ENCODE assay signal across 1 cellular context in genomic region chr15:67914537-67915373, GRCh38.
TF ChIP-seq lines count a peak whose summit lies in the region.

No MANE protein-coding gene starts in this region.

TF ChIP-seq in K562, 482 proteins besides CTCF, POLR2A, EP300 and RAD21 (continued from another document):
- no peak for TF ChIP-seq PBX2 (CRISPR knock-in tag; IDR thresholded peaks at IDR 0.05; ENCODE audit: low read depth)
- TF ChIP-seq PBX2 (tag; conservative IDR thresholded peaks at IDR 0.05; ENCODE audit: low read depth) = peak; percentile 90
- peak; percentile 90 for TF ChIP-seq MEIS2 (IDR thresholded peaks at IDR 0.05; ENCODE audit: partially characterized antibody)
- TF ChIP-seq BMI1 (IDR thresholded peaks at IDR 0.05; ENCODE audit: low read length) = no peak
- TF ChIP-seq LEF1 (IDR thresholded peaks at IDR 0.05) = peak; percentile 52; the same call in 1 of the 2 replicates
- peak; percentile 47; the same call in 1 of the 2 replicates for TF ChIP-seq MTA3 (IDR thresholded peaks at IDR 0.05; ENCODE audit: borderline replicate concordance)
- no peak for TF ChIP-seq TEAD4 (IDR thresholded peaks at IDR 0.05; ENCODE audit: low read length)
- TF ChIP-seq TEAD4 (CRISPR knock-in tag; IDR thresholded peaks at IDR 0.05; ENCODE audit: borderline replicate concordance) = no peak
- no peak for TF ChIP-seq CEBPZ (IDR thresholded peaks at IDR 0.05; ENCODE audit: borderline replicate concordance, low read depth, low read length)
- TF ChIP-seq ZNF408 (CRISPR knock-in tag; IDR thresholded peaks at IDR 0.05; ENCODE audit: low read depth) = no peak
- TF ChIP-seq ZNF12 (CRISPR knock-in tag; IDR thresholded peaks at IDR 0.05) = no peak
- no peak for TF ChIP-seq ZNF695 (CRISPR knock-in tag; IDR thresholded peaks at IDR 0.05)
- TF ChIP-seq MEF2D (tag; conservative IDR thresholded peaks at IDR 0.05; ENCODE audit: low read depth) = 0 out of 2 replicates have a peak, but pooled peaks have one; percentile 24
- TF ChIP-seq HIVEP1 (CRISPR knock-in tag; IDR thresholded peaks at IDR 0.05) = no peak
- TF ChIP-seq E2F1 (CRISPR knock-in tag; IDR thresholded peaks at IDR 0.05) = no peak
- no peak for TF ChIP-seq THRA (IDR thresholded peaks at IDR 0.05)
- peak; percentile 37; the same call in 1 of the 2 replicates for TF ChIP-seq NFIC (IDR thresholded peaks at IDR 0.05)
